24 cellular contexts compared by ENCODE assay signal in genomic region chr3:116166121-116166520, GRCh38.
"Had no signal": no experiment of that assay in that cellular context is flagged by ENCODE, and none has a peak within 500 bp of the region (broad histone marks: within the 10 kb centered on the region; RNA-seq: fewer than 3 reads in every experiment).

No MANE protein-coding gene starts in this region.

- ATAC-seq: activated CD4-positive, CD25-positive, alpha-beta regulatory T cell treated with anti-CD3 and anti-CD28 coated beads, Interleukin-2, amount 50 U/mL, for 24 hours; activated CD8-positive, alpha-beta T cell treated with anti-CD3 and anti-CD28 coated beads for 36 hours; activated T-cell treated with anti-CD3 and anti-CD28 coated beads, Interleukin-2, amount 50 U/mL, for 72 hours; Panc1; Right ventricle myocardium inferior had no signal

- H3K4me3 ChIP-seq: breast epithelium had no signal

- H3K27ac ChIP-seq: breast epithelium, KMS-11 had no signal

- H3K27me3 ChIP-seq: breast epithelium had no signal

- DNase-seq: activated CD4-positive, alpha-beta T cell treated with anti-CD3 and anti-CD28 coated beads for 4 hours; activated CD8-positive, alpha-beta memory T cell treated with anti-CD3 and anti-CD28 coated beads, Interleukin-2, amount 50 U/mL, for 4 hours; activated CD8-positive, alpha-beta T cell treated with anti-CD3 and anti-CD28 coated beads for 36 hours; activated gamma-delta T cell treated with Interleukin-2 at 50 U/mL for 16 hours; activated naive CD4-positive, alpha-beta T cell treated with anti-CD3 and anti-CD28 coated beads, Interleukin-2, amount 10 ng/mL, durations not matched to agents 7 days and 5 days; activated naive CD8-positive, alpha-beta T cell treated with anti-CD3 and anti-CD28 coated beads for 36 hours; activated T-cell treated with anti-CD3 and anti-CD28 coated beads, Interleukin-2, amount 50 U/mL, for 72 hours; MV-4-11; NCI-H1092 treated with DMSO at 0.1 percent for 48 hours; NCI-H1417 treated with DMSO at 0.1 percent for 48 hours; NCI-H1694; NCI-H2029; NCI-H2107; NCI-H2171 treated with DMSO at 0.1 percent for 48 hours; NCI-H226; NK-92 treated with Interleukin-12 subunit alpha and Interleukin-12 subunit beta, amount 100 ng/mL, for 24 hours; OCI-M1; RPMI8226; SK-N-SH had no signal
